In the genomic region with DNA sequence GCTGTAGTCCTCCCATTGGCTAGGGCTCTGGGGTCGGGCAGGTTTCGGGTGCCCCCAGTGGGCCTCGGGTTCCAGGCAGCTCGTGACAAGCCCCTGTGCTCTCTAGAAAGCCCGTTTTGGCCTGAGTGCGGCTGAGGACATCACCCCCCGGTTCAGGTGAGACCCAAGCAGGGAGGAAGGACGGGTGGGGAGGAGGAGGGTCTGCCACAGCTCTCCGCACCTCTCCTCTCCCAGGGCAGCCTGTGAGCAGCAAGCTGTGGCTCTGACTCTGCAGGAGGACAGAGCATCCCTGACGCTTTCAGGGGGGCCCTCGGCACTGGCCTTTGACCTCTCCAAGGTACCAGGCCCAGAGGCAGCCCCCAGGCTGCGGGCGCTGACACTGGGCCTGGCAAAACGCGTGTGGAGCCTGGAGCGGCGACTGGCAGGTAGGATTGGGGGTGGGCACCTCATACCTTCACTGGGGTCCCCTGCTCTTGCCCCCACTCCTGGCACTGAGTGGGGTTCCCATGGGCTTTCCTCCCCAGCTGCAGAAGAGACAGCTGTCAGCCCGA, we compare ENCODE assay signal across 8 cellular contexts. TPM values are rescaled to one million over a fixed set of nuclear protein-coding genes. Genes with fewer than 3 reads are reported as not detected.
DNase-seq lines count a peak whose midpoint lies in the region; ATAC-seq and TF ChIP-seq lines count a peak whose summit lies in the region.

No MANE protein-coding gene starts in this region.

- DNase-seq in GM12865 (ENCODE audit: low read depth): no peak
- DNase-seq in PC-3: no peak
- DNase-seq in esophagus muscularis mucosa (ENCODE audit: extremely low spot score): no peak
- no peak for DNase-seq in globus pallidus (ENCODE audit: low spot score)
- no peak for DNase-seq in pons (ENCODE audit: low spot score)
- no peak for DNase-seq in NCI-H1694 treated with DMSO at 0.1 percent for 48 hours (lab: John Stamatoyannopoulos, UW)
- DNase-seq in DMS79 (lab: John Stamatoyannopoulos, UW): no peak

- TF ChIP-seq POLR2A in esophagus muscularis mucosa (IDR thresholded peaks at IDR 0.05; ENCODE audit: low read depth): no peak

- BruUV-seq in PC-3 (replicated peaks; lab: Mats Ljungman, UMichigan): TSS peak; percentile 72

- 27% methylated on average over 11 of the region's 18 CpGs for WGBS in esophagus muscularis mucosa

- no peaks in the 10 kb centered on the region for H3F3A ChIP-seq in PC-3 (ENCODE audit: low read length, unreplicated experiment)

- H4K20me1 ChIP-seq in PC-3 (ENCODE audit: low read length): no peaks in the 10 kb centered on the region

- H3K79me2 ChIP-seq in PC-3 (ENCODE audit: low read length): peaks cover 16% of the 10 kb centered on the region

- peak overlapping the region; percentile 87 for H3K4me2 ChIP-seq in PC-3 (ENCODE audit: low read length)

- H3K27ac ChIP-seq in PC-3 (ENCODE audit: low read length) (peak overlapping the region; percentile 57), esophagus muscularis mucosa (replicated peaks in 1 of 4) (peak overlapping the region; percentile 87 to 91 (median 88)), rectal smooth muscle tissue (ENCODE audit: low read depth, low read length) (no peak overlapping the region)

- peak overlapping the region; percentile 63 for H2AFZ ChIP-seq in PC-3 (ENCODE audit: low read length)

- CTCF ChIA-PET in PC-3 (lab: Charles Lee): interaction anchor here (0.7 kb wide), 1 partner anchor 204 kb away, joined by 4 read pairs; no protein-coding TSS in a partner anchor

- H3K9me2 ChIP-seq in PC-3 (replicated peaks; ENCODE audit: low read length): no peaks in the 10 kb centered on the region

- no peaks in the 10 kb centered on the region for H3K9me3 ChIP-seq in PC-3 (ENCODE audit: low read length)
- H3K9me3 ChIP-seq in esophagus muscularis mucosa: no peaks in the 10 kb centered on the region

- no peak for TF ChIP-seq EP300 in esophagus muscularis mucosa (IDR thresholded peaks at IDR 0.05)

- H3K4me3 ChIP-seq in GM12865 (ENCODE audit: low read depth, low read length): peak overlapping the region; percentile 55
- H3K4me3 ChIP-seq in PC-3 (ENCODE audit: low read length): peak overlapping the region; percentile 89
- H3K4me3 ChIP-seq in esophagus muscularis mucosa: peak overlapping the region; percentile 67 to 86 (median 74)
- H3K4me3 ChIP-seq in rectal smooth muscle tissue (ENCODE audit: low read length): peak overlapping the region; percentile 71

- intact Hi-C loops in PC-3 (cut with micrococcal nuclease) (loop anchor here (2.0 to 10.0 kb wide), 2 partner anchors 42 to 148 kb away; a partner anchor contains a TSS), esophagus muscularis mucosa (cut with DNase I) (loop anchor here (5.0 kb wide), 1 partner anchor 46 kb away; a partner anchor contains a TSS)

- H3K36me3 ChIP-seq in PC-3 (ENCODE audit: low read depth, low read length): no peaks in the 10 kb centered on the region; the same call in 1 of the 2 replicates
- H3K36me3 ChIP-seq in esophagus muscularis mucosa: peaks cover 4 to 18% (median 14%) of the 10 kb centered on the region in 4 donors
- no peaks in the 10 kb centered on the region for H3K36me3 ChIP-seq in rectal smooth muscle tissue (ENCODE audit: control insufficient read depth, insufficient read depth, low read length)

- H3K27me3 ChIP-seq in PC-3 (ENCODE audit: low read length) (no peaks in the 10 kb centered on the region), esophagus muscularis mucosa (peaks cover 0 to 51% (median 14%) of the 10 kb centered on the region in 4 donors), rectal smooth muscle tissue (ENCODE audit: control insufficient read depth, insufficient read depth, low read length) (peaks cover 3% of the 10 kb centered on the region)

- ATAC-seq in PC-3: no peak

- H3K4me1 ChIP-seq in PC-3 (ENCODE audit: insufficient read depth, low read length) (peaks cover 27% of the 10 kb centered on the region), esophagus muscularis mucosa (peaks cover 32 to 57% (median 48%) of the 10 kb centered on the region in 4 donors), rectal smooth muscle tissue (ENCODE audit: control insufficient read depth, insufficient read depth, low read length) (peaks cover 3% of the 10 kb centered on the region)

- POLR2A ChIA-PET in PC-3 (lab: Charles Lee; ENCODE audit: unreplicated experiment): no interaction called here

- TF ChIP-seq CTCF in GM12865 (IDR thresholded peaks at IDR 0.05; ENCODE audit: insufficient read depth, low read depth, low read length, missing control alignments) (no peak), PC-3 (conservative IDR thresholded peaks at IDR 0.05; ENCODE audit: low read depth, low read length) (no peak), esophagus muscularis mucosa (IDR thresholded peaks at IDR 0.05) (no peak)

- peak overlapping the region; percentile 90 for H3K9ac ChIP-seq in PC-3 (ENCODE audit: low read length)
- H3K9ac ChIP-seq in rectal smooth muscle tissue (ENCODE audit: low read length): peak overlapping the region; percentile 42

RNA-seq across cellular contexts. Expression of a gene that starts 0.7 kb away (rescaled TPM):
- 113 and 137 TPM in 2 replicates for total RNA-seq in PC-3 (2014; rRNA removed)
- 10 to 100 TPM; 28.8 to 39.9 (median 37.8) TPM for total RNA-seq in esophagus muscularis mucosa

RNA-seq across cellular contexts. Expression of a gene that starts 3.5 kb away (rescaled TPM):
- 1.4 and 4.3 TPM in 2 replicates for total RNA-seq in PC-3 (2014; rRNA removed)
- total RNA-seq in esophagus muscularis mucosa: 1 to 10 TPM in 2 of 4 donors, not detected in 2; 1.4 to 2.5 TPM

RNA-seq across cellular contexts. Expression of a gene that starts 10.1 kb away (rescaled TPM):
- not detected in 2 replicates for total RNA-seq in PC-3 (2014; rRNA removed)
- under 1 TPM in 3 of 4 donors, not detected in 1; 0.11 to 0.42 (median 0.39) TPM for total RNA-seq in esophagus muscularis mucosa

RNA-seq across cellular contexts. Expression of a gene that starts 15.6 kb away (rescaled TPM):
- not detected in 2 replicates for total RNA-seq in PC-3 (2014; rRNA removed)
- 10 to 100 TPM; 10.4 to 77.9 (median 51.6) TPM for total RNA-seq in esophagus muscularis mucosa

RNA-seq across cellular contexts. Expression of a gene that starts 35.1 kb away (rescaled TPM):
- total RNA-seq in PC-3 (2014; rRNA removed) (25.9 and 31.5 TPM in 2 replicates), esophagus muscularis mucosa (10 to 100 TPM; 17.4 to 30.9 (median 21.6) TPM)
